1 cellular context compared by ENCODE assay signal in genomic region chr9:137302176-137303030, GRCh38.
TF ChIP-seq lines count a peak whose summit lies in the region.

A gene with protein sequence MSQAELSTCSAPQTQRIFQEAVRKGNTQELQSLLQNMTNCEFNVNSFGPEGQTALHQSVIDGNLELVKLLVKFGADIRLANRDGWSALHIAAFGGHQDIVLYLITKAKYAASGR (minus strand): TSS chr9:137302271. CDS start chr9:137301928, 343 bp downstream.

TF ChIP-seq in HEK293, 187 proteins besides CTCF, POLR2A, EP300 and RAD21 (continued from another document and continues in another):
- TF ChIP-seq, protein P1, sequence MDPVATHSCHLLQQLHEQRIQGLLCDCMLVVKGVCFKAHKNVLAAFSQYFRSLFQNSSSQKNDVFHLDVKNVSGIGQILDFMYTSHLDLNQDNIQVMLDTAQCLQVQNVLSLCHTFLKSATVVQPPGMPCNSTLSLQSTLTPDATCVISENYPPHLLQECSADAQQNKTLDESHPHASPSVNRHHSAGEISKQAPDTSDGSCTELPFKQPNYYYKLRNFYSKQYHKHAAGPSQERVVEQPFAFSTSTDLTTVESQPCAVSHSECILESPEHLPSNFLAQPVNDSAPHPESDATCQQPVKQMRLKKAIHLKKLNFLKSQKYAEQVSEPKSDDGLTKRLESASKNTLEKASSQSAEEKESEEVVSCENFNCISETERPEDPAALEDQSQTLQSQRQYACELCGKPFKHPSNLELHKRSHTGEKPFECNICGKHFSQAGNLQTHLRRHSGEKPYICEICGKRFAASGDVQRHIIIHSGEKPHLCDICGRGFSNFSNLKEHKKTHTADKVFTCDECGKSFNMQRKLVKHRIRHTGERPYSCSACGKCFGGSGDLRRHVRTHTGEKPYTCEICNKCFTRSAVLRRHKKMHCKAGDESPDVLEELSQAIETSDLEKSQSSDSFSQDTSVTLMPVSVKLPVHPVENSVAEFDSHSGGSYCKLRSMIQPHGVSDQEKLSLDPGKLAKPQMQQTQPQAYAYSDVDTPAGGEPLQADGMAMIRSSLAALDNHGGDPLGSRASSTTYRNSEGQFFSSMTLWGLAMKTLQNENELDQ (tag by site-specific recombination; IDR thresholded peaks at IDR 0.05; ENCODE audit: low read depth) = no peak
- TF ChIP-seq ZNF791 (tag by site-specific recombination; IDR thresholded peaks at IDR 0.05) (no peak), ZBTB11 (tag by site-specific recombination; conservative IDR thresholded peaks at IDR 0.05; ENCODE audit: low read depth) (no peak), ZNF184 (tag by site-specific recombination; IDR thresholded peaks at IDR 0.05) (no peak), EGR2 (tag by site-specific recombination; IDR thresholded peaks at IDR 0.05; ENCODE audit: low read depth) (no peak), ZFP3 (tag by site-specific recombination; IDR thresholded peaks at IDR 0.05; ENCODE audit: low read depth) (no peak), GLIS2 (tag by site-specific recombination; IDR thresholded peaks at IDR 0.05) (peak; percentile 85), ZNF121 (tag by site-specific recombination; IDR thresholded peaks at IDR 0.05) (no peak), TCF7L2 (IDR thresholded peaks at IDR 0.05; ENCODE audit: borderline replicate concordance, low read depth, low read length) (no peak), KLF9 (tag by site-specific recombination; IDR thresholded peaks at IDR 0.05; ENCODE audit: low read depth) (no peak), SCRT1 (tag by site-specific recombination; IDR thresholded peaks at IDR 0.05; ENCODE audit: borderline replicate concordance) (no peak), ZBTB8A (tag by site-specific recombination; IDR thresholded peaks at IDR 0.05) (peak; percentile 75), SETDB1 (IDR thresholded peaks at IDR 0.05; ENCODE audit: insufficient read length, low read length) (no peak), REST (tag by site-specific recombination; IDR thresholded peaks at IDR 0.05) (no peak), YY2 (tag by site-specific recombination; IDR thresholded peaks at IDR 0.05) (peak; percentile 44; the same call in 1 of the 2 replicates), ZNF16 (tag by site-specific recombination; IDR thresholded peaks at IDR 0.05; ENCODE audit: low read depth) (no peak), ZNF596 (tag by site-specific recombination; IDR thresholded peaks at IDR 0.05) (peak; percentile 20; the same call in 1 of the 2 replicates), ZNF580 (tag by site-specific recombination; IDR thresholded peaks at IDR 0.05) (peak; percentile 19; the same call in 1 of the 2 replicates), GLIS1 (tag by site-specific recombination; IDR thresholded peaks at IDR 0.05) (peak; percentile 89), ZSCAN23 (tag by site-specific recombination; IDR thresholded peaks at IDR 0.05) (no peak), AEBP2 (tag by site-specific recombination; IDR thresholded peaks at IDR 0.05; ENCODE audit: borderline replicate concordance) (no peak), ZNF239 (tag by site-specific recombination; IDR thresholded peaks at IDR 0.05) (no peak), ZNF664 (tag by site-specific recombination; IDR thresholded peaks at IDR 0.05) (no peak), ZNF488 (tag by site-specific recombination; IDR thresholded peaks at IDR 0.05) (no peak), ZNF843 (tag by site-specific recombination; IDR thresholded peaks at IDR 0.05) (no peak), ZNF610 (tag by site-specific recombination; IDR thresholded peaks at IDR 0.05; ENCODE audit: borderline replicate concordance) (no peak), ZBTB1 (tag by site-specific recombination; IDR thresholded peaks at IDR 0.05) (no peak)
- TF ChIP-seq, protein P2, sequence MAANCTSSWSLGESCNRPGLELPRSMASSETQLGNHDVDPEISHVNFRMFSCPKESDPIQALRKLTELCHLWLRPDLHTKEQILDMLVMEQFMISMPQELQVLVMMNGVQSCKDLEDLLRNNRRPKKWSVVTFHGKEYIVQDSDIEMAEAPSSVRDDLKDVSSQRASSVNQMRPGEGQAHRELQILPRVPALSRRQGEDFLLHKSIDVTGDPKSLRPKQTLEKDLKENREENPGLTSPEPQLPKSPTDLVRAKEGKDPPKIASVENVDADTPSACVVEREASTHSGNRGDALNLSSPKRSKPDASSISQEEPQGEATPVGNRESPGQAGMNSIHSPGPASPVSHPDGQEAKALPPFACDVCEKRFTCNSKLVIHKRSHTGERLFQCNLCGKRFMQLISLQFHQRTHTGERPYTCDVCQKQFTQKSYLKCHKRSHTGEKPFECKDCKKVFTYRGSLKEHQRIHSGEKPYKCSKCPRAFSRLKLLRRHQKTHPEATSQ (tag by site-specific recombination; IDR thresholded peaks at IDR 0.05) = peak; percentile 34; the same call in 1 of the 2 replicates
- TF ChIP-seq, protein P3, sequence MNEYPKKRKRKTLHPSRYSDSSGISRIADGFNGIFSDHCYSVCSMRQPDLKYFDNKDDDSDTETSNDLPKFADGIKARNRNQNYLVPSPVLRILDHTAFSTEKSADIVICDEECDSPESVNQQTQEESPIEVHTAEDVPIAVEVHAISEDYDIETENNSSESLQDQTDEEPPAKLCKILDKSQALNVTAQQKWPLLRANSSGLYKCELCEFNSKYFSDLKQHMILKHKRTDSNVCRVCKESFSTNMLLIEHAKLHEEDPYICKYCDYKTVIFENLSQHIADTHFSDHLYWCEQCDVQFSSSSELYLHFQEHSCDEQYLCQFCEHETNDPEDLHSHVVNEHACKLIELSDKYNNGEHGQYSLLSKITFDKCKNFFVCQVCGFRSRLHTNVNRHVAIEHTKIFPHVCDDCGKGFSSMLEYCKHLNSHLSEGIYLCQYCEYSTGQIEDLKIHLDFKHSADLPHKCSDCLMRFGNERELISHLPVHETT (tag by site-specific recombination; IDR thresholded peaks at IDR 0.05) = no peak
- TF ChIP-seq, protein P4, sequence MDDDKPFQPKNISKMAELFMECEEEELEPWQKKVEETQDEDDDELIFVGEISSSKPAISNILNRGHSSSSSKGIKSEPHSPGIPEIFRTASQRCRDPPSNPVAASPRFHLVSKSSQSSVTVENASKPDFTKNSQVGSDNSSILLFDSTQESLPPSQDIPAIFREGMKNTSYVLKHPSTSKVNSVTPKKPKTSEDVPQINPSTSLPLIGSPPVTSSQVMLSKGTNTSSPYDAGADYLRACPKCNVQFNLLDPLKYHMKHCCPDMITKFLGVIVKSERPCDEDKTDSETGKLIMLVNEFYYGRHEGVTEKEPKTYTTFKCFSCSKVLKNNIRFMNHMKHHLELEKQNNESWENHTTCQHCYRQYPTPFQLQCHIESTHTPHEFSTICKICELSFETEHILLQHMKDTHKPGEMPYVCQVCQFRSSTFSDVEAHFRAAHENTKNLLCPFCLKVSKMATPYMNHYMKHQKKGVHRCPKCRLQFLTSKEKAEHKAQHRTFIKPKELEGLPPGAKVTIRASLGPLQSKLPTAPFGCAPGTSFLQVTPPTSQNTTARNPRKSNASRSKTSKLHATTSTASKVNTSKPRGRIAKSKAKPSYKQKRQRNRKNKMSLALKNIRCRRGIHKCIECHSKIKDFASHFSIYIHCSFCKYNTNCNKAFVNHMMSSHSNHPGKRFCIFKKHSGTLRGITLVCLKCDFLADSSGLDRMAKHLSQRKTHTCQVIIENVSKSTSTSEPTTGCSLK (tag by site-specific recombination; IDR thresholded peaks at IDR 0.05) = no peak
- TF ChIP-seq, protein P5, sequence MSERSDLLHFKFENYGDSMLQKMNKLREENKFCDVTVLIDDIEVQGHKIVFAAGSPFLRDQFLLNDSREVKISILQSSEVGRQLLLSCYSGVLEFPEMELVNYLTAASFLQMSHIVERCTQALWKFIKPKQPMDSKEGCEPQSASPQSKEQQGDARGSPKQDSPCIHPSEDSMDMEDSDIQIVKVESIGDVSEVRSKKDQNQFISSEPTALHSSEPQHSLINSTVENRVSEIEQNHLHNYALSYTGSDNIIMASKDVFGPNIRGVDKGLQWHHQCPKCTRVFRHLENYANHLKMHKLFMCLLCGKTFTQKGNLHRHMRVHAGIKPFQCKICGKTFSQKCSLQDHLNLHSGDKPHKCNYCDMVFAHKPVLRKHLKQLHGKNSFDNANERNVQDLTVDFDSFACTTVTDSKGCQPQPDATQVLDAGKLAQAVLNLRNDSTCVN (tag by site-specific recombination; optimal IDR thresholded peaks at IDR 0.05) = peak; percentile 82
- TF ChIP-seq, protein P6, sequence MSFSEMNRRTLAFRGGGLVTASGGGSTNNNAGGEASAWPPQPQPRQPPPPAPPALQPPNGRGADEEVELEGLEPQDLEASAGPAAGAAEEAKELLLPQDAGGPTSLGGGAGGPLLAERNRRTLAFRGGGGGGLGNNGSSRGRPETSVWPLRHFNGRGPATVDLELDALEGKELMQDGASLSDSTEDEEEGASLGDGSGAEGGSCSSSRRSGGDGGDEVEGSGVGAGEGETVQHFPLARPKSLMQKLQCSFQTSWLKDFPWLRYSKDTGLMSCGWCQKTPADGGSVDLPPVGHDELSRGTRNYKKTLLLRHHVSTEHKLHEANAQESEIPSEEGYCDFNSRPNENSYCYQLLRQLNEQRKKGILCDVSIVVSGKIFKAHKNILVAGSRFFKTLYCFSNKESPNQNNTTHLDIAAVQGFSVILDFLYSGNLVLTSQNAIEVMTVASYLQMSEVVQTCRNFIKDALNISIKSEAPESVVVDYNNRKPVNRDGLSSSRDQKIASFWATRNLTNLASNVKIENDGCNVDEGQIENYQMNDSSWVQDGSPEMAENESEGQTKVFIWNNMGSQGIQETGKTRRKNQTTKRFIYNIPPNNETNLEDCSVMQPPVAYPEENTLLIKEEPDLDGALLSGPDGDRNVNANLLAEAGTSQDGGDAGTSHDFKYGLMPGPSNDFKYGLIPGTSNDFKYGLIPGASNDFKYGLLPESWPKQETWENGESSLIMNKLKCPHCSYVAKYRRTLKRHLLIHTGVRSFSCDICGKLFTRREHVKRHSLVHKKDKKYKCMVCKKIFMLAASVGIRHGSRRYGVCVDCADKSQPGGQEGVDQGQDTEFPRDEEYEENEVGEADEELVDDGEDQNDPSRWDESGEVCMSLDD (tag by site-specific recombination; IDR thresholded peaks at IDR 0.05) = 0 out of 2 replicates have a peak, but pooled peaks have one; percentile 29
